Comparison of ENCODE assay signal across 27 cellular contexts in genomic region chr16:65069766-65070165, GRCh38. TPM values are rescaled to one million over a fixed set of nuclear protein-coding genes. Genes with fewer than 3 reads are reported as not detected.
A peak's percentile ranks its signal among the peaks of the same experiment; 100 is the strongest.
DNase-seq lines count a peak whose midpoint lies in the region; ATAC-seq and TF ChIP-seq lines count a peak whose summit lies in the region.
"Had no signal": no experiment of that assay in that cellular context is flagged by ENCODE, and none has a peak within 500 bp of the region (broad histone marks: within the 10 kb centered on the region; RNA-seq: fewer than 3 reads in every experiment).

No MANE protein-coding gene starts in this region.

- H3K27ac ChIP-seq in A673 (ENCODE audit: low read depth, low read length, poor library complexity, severe bottlenecking), result peak overlapping the region; percentile 39
- H3K27ac ChIP-seq in IMR-90 (ENCODE audit: insufficient read depth, low read length), result peak overlapping the region; percentile 56
- no peak overlapping the region for H3K27ac ChIP-seq in CD8-positive, alpha-beta T cell (ENCODE audit: low read depth, low read length)
- H3K27ac ChIP-seq: lower lobe of right lung, right atrium auricular region had no signal

- peaks cover 30 to 91% of the 10 kb centered on the region in 2 experiments for H3K79me1 ChIP-seq in IMR-90 (ENCODE audit: low read depth in 1 of 2, low read length in 2 of 2)

- CTCF ChIA-PET in A673 (lab: Charles Lee) (no interaction called here), IMR-90 (lab: Yijun Ruan, JAX) (no interaction called here)
- CTCF ChIA-PET in CD8-positive, alpha-beta T cell (lab: Charles Lee), result no interaction called here

- H3K36me3 Mint-ChIP-seq in chondrocyte (ENCODE audit: low read depth) (peaks cover 16% of the 10 kb centered on the region), nephron progenitor cell (ENCODE audit: low read depth) (peaks cover 35% of the 10 kb centered on the region)
- H3K36me3 Mint-ChIP-seq in CD8-positive, alpha-beta T cell, result no peaks in the 10 kb centered on the region

- in situ Hi-C loops in IMR-90 (cut with MboI; ENCODE audit: low sequenced_read_pairs), result no loop called here

- H4K8ac ChIP-seq in IMR-90 (ENCODE audit: low read depth in 2 of 2, low read length in 2 of 2), result peak overlapping the region; percentile 55 to 85; a peak in 3 of 4 replicates

- peaks cover 78% of the 10 kb centered on the region for H4K20me1 ChIP-seq in IMR-90 (ENCODE audit: insufficient read depth, low read length)

- H3K4me1 ChIP-seq in A673 (ENCODE audit: insufficient read depth, low read length, poor library complexity, severe bottlenecking) (peaks cover 44% of the 10 kb centered on the region), IMR-90 (ENCODE audit: control insufficient read depth, insufficient read depth, low read length) (peaks cover 37% of the 10 kb centered on the region)
- H3K4me1 ChIP-seq in CD8-positive, alpha-beta T cell (ENCODE audit: insufficient read depth, low read length), result no peaks in the 10 kb centered on the region
- H3K4me1 ChIP-seq: HAP-1, lower lobe of right lung had no signal

- peak overlapping the region; percentile 82 for H2AK5ac ChIP-seq in IMR-90 (ENCODE audit: low read depth, low read length)

- H4K5ac ChIP-seq in IMR-90 (ENCODE audit: low read depth, low read length), result peak overlapping the region; percentile 30; the same call in 1 of the 2 replicates

- no peaks in the 10 kb centered on the region for H3K9me3 ChIP-seq in A673 (ENCODE audit: low read depth, low read length, poor library complexity, severe bottlenecking)
- no peaks in the 10 kb centered on the region for H3K9me3 ChIP-seq in IMR-90 (ENCODE audit: control insufficient read depth, insufficient read depth, low read length)
- no peaks in the 10 kb centered on the region for H3K9me3 ChIP-seq in CD8-positive, alpha-beta T cell (ENCODE audit: low read length)
- H3K9me3 ChIP-seq: A549, HAP-1, lower lobe of right lung, right atrium auricular region had no signal

- WGBS in IMR-90 (ENCODE audit: extremely low coverage in 2 of 2, insufficient read length in 1 of 2), 2 experiments, result no CpG with 5 or more reads among the region's 2 CpGs

- H3K9me1 ChIP-seq in IMR-90 (ENCODE audit: insufficient read depth, low read length), result peaks cover 41% of the 10 kb centered on the region

- peak overlapping the region; percentile 83; the same call in 1 of the 2 replicates for H3K18ac ChIP-seq in IMR-90 (ENCODE audit: low read depth, low read length)

- H3K4me3 ChIP-seq in A673 (ENCODE audit: low read depth, low read length, poor library complexity, severe bottlenecking), result no peak overlapping the region
- H3K4me3 ChIP-seq in IMR-90 (ENCODE audit: insufficient read depth, low read depth, low read length), result no peak overlapping the region
- H3K4me3 ChIP-seq in CD8-positive, alpha-beta T cell (ENCODE audit: low read depth, low read length), result no peak overlapping the region
- H3K4me3 ChIP-seq: A549, HAP-1, lower lobe of right lung, right atrium auricular region had no signal

- no peak overlapping the region for H2AFZ ChIP-seq in IMR-90 (replicated peaks; ENCODE audit: low read length, poor library complexity)

- H3K4me1 Mint-ChIP-seq in chondrocyte (ENCODE audit: low read depth) (peaks cover 80% of the 10 kb centered on the region), nephron progenitor cell (peaks cover 82% of the 10 kb centered on the region)
- H3K4me1 Mint-ChIP-seq in CD8-positive, alpha-beta T cell (ENCODE audit: low read depth), result no peaks in the 10 kb centered on the region

- H3K9me3 Mint-ChIP-seq in chondrocyte (ENCODE audit: low read depth) (no peaks in the 10 kb centered on the region), nephron progenitor cell (no peaks in the 10 kb centered on the region)
- H3K9me3 Mint-ChIP-seq in CD8-positive, alpha-beta T cell, result peaks cover 9% of the 10 kb centered on the region

- intact Hi-C loops in A673 (cut with micrococcal nuclease; ENCODE audit: unreplicated experiment) (loop anchor here (2.0 kb wide), 1 partner anchor 77 kb away; no protein-coding TSS in a partner anchor), IMR-90 (cut with micrococcal nuclease) (no loop called here)
- intact Hi-C loops in CD8-positive, alpha-beta T cell (cut with DNase I, micrococcal nuclease), result no loop called here

- dilution Hi-C loops in IMR-90 (cut with HindIII; ENCODE audit: low sequenced_read_pairs, unreplicated experiment), result no loop called here

- peak overlapping the region; percentile 90 for H2BK20ac ChIP-seq in IMR-90 (ENCODE audit: low read depth, low read length)

- DNase-seq in A673 (ENCODE audit: low spot score), result no peak
- peak; percentile 61 for DNase-seq in IMR-90
- DNase-seq in chondrocyte (ENCODE audit: low spot score), result no peak
- no peak for DNase-seq in nephron progenitor cell
- no peak for DNase-seq in midbrain (lab: John Stamatoyannopoulos, UW)
- no peak for DNase-seq in kidney glomerular epithelial cell (lab: John Stamatoyannopoulos, UW)
- no peak for DNase-seq in CD8-positive, alpha-beta T cell
- DNase-seq: activated CD4-positive, CD25-positive, alpha-beta regulatory T cell treated with anti-CD3 and anti-CD28 coated beads, Interleukin-2, amount 50 U/mL, for 72 hours; activated CD8-positive, alpha-beta T cell treated with anti-CD3 and anti-CD28 coated beads, Interleukin-2, amount 10 ng/mL, durations not matched to agents 7 days and 5 days; activated naive CD4-positive, alpha-beta T cell treated with Interleukin-2 at 50 U/mL for 16 hours; activated T-cell treated with anti-CD3 and anti-CD28 coated beads, Interleukin-2, amount 50 U/mL, for 1 hour; C1 segment of cervical spinal cord; Calu3; central memory CD4-positive, alpha-beta T cell; dorsolateral prefrontal cortex; islet precursor cell; lower lobe of right lung; NCI-H1436 treated with DMSO at 0.1 percent for 48 hours; NCI-H748 treated with DMSO at 0.1 percent for 48 hours; nucleus accumbens; stimulated activated CD4-positive, alpha-beta T cell treated with anti-CD3 and anti-CD28 coated beads, Interleukin-15, amount 100 ng/mL, for 24 hours; trophoblast cell had no signal

- no peak overlapping the region; the same call in 1 of the 2 replicates for H3K9ac ChIP-seq in IMR-90 (ENCODE audit: low read depth, low read length)

- POLR2A ChIA-PET in A673 (lab: Charles Lee; ENCODE audit: low non-redundant PET), result no interaction called here
- POLR2A ChIA-PET in IMR-90 (lab: Charles Lee; ENCODE audit: unreplicated experiment), result no interaction called here
- POLR2A ChIA-PET in CD8-positive, alpha-beta T cell (lab: Charles Lee), result no interaction called here

- ATAC-seq in IMR-90 (ENCODE audit: low read depth), result no peak
- ATAC-seq in GM19324 (IDR thresholded peaks at IDR 0.05; ENCODE audit: low FRiP score, unreplicated experiment), result no peak
- ATAC-seq in CD8-positive, alpha-beta T cell, result no peak
- ATAC-seq: activated CD8-positive, alpha-beta T cell treated with anti-CD3 and anti-CD28 coated beads, Interleukin-2, amount 10 ng/mL, durations not matched to agents 7 days and 5 days; lower lobe of right lung; Right ventricle myocardium inferior had no signal

- H2BK120ac ChIP-seq in IMR-90 (ENCODE audit: low read depth, low read length), result peak overlapping the region; percentile 86

- no peak overlapping the region for H2AK9ac ChIP-seq in IMR-90 (replicated peaks; ENCODE audit: low read depth, low read length, poor library complexity)

- BruUV-seq in A673 (replicated peaks; lab: Mats Ljungman, UMichigan) (no TSS peak), IMR-90 (replicated peaks; lab: Mats Ljungman, UMichigan) (no TSS peak)

- peak overlapping the region; percentile 89 for H3K4ac ChIP-seq in IMR-90 (ENCODE audit: low read depth, low read length)

- peak overlapping the region; percentile 100 for H3K27ac Mint-ChIP-seq in chondrocyte (ENCODE audit: unreplicated experiment)
- H3K27ac Mint-ChIP-seq in nephron progenitor cell, result peak overlapping the region; percentile 25
- no peak overlapping the region for H3K27ac Mint-ChIP-seq in CD8-positive, alpha-beta T cell
- H3K27ac Mint-ChIP-seq: activated CD8-positive, alpha-beta T cell treated with anti-CD3 and anti-CD28 coated beads, Interleukin-2, amount 10 ng/mL, durations not matched to agents 7 days and 5 days had no signal

- H2BK5ac ChIP-seq in IMR-90 (ENCODE audit: low read depth, low read length, poor library complexity, severe bottlenecking), result peak overlapping the region; percentile 83

- peak overlapping the region; percentile 9; the same call in 1 of the 2 replicates for H3K56ac ChIP-seq in IMR-90 (ENCODE audit: extremely low read depth, insufficient read depth, low read length)

- peak overlapping the region; percentile 90; the same call in 2 of the 3 replicates for H2BK15ac ChIP-seq in IMR-90 (ENCODE audit: low read depth, low read length)

- TF ChIP-seq POLR2A in IMR-90 (IDR thresholded peaks at IDR 0.05; ENCODE audit: low read depth, low read length), result no peak; the same call in 1 of the 2 replicates

- peak overlapping the region; percentile 78; the same call in 1 of the 2 replicates for H3K23ac ChIP-seq in IMR-90 (ENCODE audit: low read depth, low read length)

- peaks cover 6% of the 10 kb centered on the region for H3K36me3 ChIP-seq in A673 (ENCODE audit: insufficient read depth, low read length, poor library complexity, severe bottlenecking)
- peaks cover 5% of the 10 kb centered on the region for H3K36me3 ChIP-seq in IMR-90 (ENCODE audit: control insufficient read depth, insufficient read depth, low read length)
- H3K36me3 ChIP-seq in CD8-positive, alpha-beta T cell (ENCODE audit: insufficient read depth, low read length), result no peaks in the 10 kb centered on the region
- H3K36me3 ChIP-seq: HAP-1, lower lobe of right lung, right atrium auricular region had no signal

- no peak for TF ChIP-seq CTCF in A673 (conservative IDR thresholded peaks at IDR 0.05; ENCODE audit: low read depth, low read length)
- TF ChIP-seq CTCF in IMR-90 (conservative IDR thresholded peaks at IDR 0.05; ENCODE audit: low read depth, low read length), result no peak
- TF ChIP-seq CTCF in chondrocyte (IDR thresholded peaks at IDR 0.05), result no peak
- TF ChIP-seq CTCF in nephron progenitor cell (IDR thresholded peaks at IDR 0.05), result no peak
- TF ChIP-seq CTCF in CD8-positive, alpha-beta T cell (IDR thresholded peaks at IDR 0.05), result no peak

- peak overlapping the region; percentile 67 for H4K91ac ChIP-seq in IMR-90 (ENCODE audit: insufficient read depth, low read depth, low read length)

- TF ChIP-seq RAD21 in IMR-90 (IDR thresholded peaks at IDR 0.05; ENCODE audit: low read length), result no peak

- H3K4me2 ChIP-seq in IMR-90 (ENCODE audit: low read depth, low read length), result 0 out of 2 replicates have a peak overlapping the region, but pooled peaks have one; percentile 34

- no peaks in the 10 kb centered on the region for H3K27me3 ChIP-seq in A673 (replicated peaks; ENCODE audit: insufficient read depth, low read depth, low read length, poor library complexity)
- H3K27me3 ChIP-seq in IMR-90 (ENCODE audit: control insufficient read depth, insufficient read depth, low read length), result no peaks in the 10 kb centered on the region
- no peaks in the 10 kb centered on the region for H3K27me3 ChIP-seq in CD8-positive, alpha-beta T cell (ENCODE audit: insufficient read depth, low read length)
- H3K27me3 ChIP-seq: dorsolateral prefrontal cortex, right atrium auricular region had no signal

- H3K14ac ChIP-seq in IMR-90 (replicated peaks; ENCODE audit: low read depth, low read length), result peak overlapping the region; percentile 74

- H3K4me3 Mint-ChIP-seq in chondrocyte (ENCODE audit: unreplicated experiment), result no peak overlapping the region
- H3K4me3 Mint-ChIP-seq in nephron progenitor cell, result no peak overlapping the region
- H3K4me3 Mint-ChIP-seq in CD8-positive, alpha-beta T cell, result no peak overlapping the region
- H3K4me3 Mint-ChIP-seq: activated CD8-positive, alpha-beta T cell treated with anti-CD3 and anti-CD28 coated beads, Interleukin-2, amount 10 ng/mL, durations not matched to agents 7 days and 5 days had no signal

- no peaks in the 10 kb centered on the region for H3K27me3 Mint-ChIP-seq in chondrocyte (ENCODE audit: low read depth)
- H3K27me3 Mint-ChIP-seq in nephron progenitor cell (ENCODE audit: low read depth, poor library complexity), result no peaks in the 10 kb centered on the region
- H3K27me3 Mint-ChIP-seq in CD8-positive, alpha-beta T cell (ENCODE audit: low read depth), result peaks cover 2% of the 10 kb centered on the region

RNA-seq across cellular contexts. Expression of gene CDH11, which starts 52.1 kb away (rescaled TPM):
- total RNA-seq in A673 (2021) (297 and 319 TPM in 2 replicates), IMR-90 (2012; rRNA removed) (395 and 601 TPM in 2 replicates), chondrocyte (936 to 1,062 TPM (median 970 TPM) in 3 replicates)
- 235 and 266 TPM in 2 replicates for polyA plus RNA-seq in IMR-90 (2012; rRNA removed)
- polyA plus RNA-seq in IMR-90 (2012; cell fraction: cytosol; rRNA removed), result 335 and 358 TPM in 2 replicates
- 145 and 223 TPM in 2 replicates for polyA plus RNA-seq in IMR-90 (2012; cell fraction: nucleus; rRNA removed; ENCODE audit: low replicate concordance)
- not detected for total RNA-seq in CD8-positive, alpha-beta T cell
- total RNA-seq: activated CD8-positive, alpha-beta T cell treated with anti-CD3 and anti-CD28 coated beads, Interleukin-2, amount 10 ng/mL, durations not matched to agents 7 days and 5 days; Calu3 had no signal

Comparison
In these comparisons a context has a peak if more than half of its experiments do, and no peak if none do; other contexts are left out.
1. RNA of gene CDH11, which starts 52.1 kb away (total RNA-seq): 936 to 1,062 TPM in chondrocyte, 395 to 601 TPM in IMR-90 and 297 to 319 TPM in A673; not detected in CD8-positive, alpha-beta T cell; every median in the first group is over 100 times any median in the second.